Comparison of ENCODE assay signal across 1 cellular context in genomic region chr1:55316494-55316893, GRCh38.
TF ChIP-seq lines count a peak whose summit lies in the region.

No MANE protein-coding gene starts in this region.

TF ChIP-seq in liver, 16 proteins besides CTCF, POLR2A, EP300 and RAD21 (continued from another document):
- TF ChIP-seq REST (IDR thresholded peaks at IDR 0.05): no peak
